In genomic region chr14:65410640-65411039, GRCh38 we compare ENCODE assay signal across 1 cellular context.
TF ChIP-seq lines count a peak whose summit lies in the region.

No MANE protein-coding gene starts in this region.

TF ChIP-seq in HepG2, 621 proteins besides CTCF, POLR2A, EP300 and RAD21 (continued from another document):
- TF ChIP-seq GPN1 (CRISPR knock-in tag; IDR thresholded peaks at IDR 0.05; ENCODE audit: borderline replicate concordance): no peak
- TF ChIP-seq ZNF121 (CRISPR knock-in tag; IDR thresholded peaks at IDR 0.05): peak; percentile 58
- TF ChIP-seq IKZF1 (IDR thresholded peaks at IDR 0.05): no peak
- TF ChIP-seq ZBTB20 (CRISPR knock-in tag; IDR thresholded peaks at IDR 0.05; ENCODE audit: borderline replicate concordance, low read depth): no peak
TF ChIP-seq in HepG2: peak in this region for 1.
